ENCODE assay signal across 24 cellular contexts in the genomic region with DNA sequence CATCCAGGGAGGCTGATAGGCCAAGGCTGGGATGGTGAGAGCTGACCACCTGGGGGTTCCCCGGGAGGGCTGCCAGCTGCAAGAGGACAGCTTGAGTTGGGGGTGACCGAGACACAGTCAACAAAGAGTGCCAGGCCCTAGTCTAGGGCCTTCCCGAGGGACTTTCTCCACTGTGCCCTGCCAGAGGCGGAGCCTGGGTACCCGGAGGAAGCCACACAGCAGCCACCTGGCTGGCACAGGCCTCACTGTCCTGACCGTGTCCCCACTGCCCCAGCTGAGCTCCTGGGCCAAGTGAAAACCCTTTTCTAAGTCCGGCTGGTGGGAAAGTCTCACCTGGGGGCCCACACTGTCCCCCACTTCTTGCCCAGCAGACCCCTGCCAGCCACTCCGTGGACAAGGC.
A peak's percentile ranks its signal among the peaks of the same experiment; 100 is the strongest.
DNase-seq lines count a peak whose midpoint lies in the region; ATAC-seq, FAIRE-seq and TF ChIP-seq lines count a peak whose summit lies in the region.
"Had no signal": no experiment of that assay in that cellular context is flagged by ENCODE, and none has a peak within 500 bp of the region (broad histone marks: within the 10 kb centered on the region; RNA-seq: fewer than 3 reads in every experiment).

No MANE protein-coding gene starts in this region.

- H3K4me3 ChIP-seq in H1 (ENCODE audit: extremely low read depth in 1 of 4, insufficient read depth in 2 of 4, low read depth in 3 of 4, low read length in 4 of 4) = no peak overlapping the region
- H3K4me3 ChIP-seq in sigmoid colon = no peak overlapping the region
- H3K4me3 ChIP-seq: breast epithelium, PC-9, skin epidermis had no signal

- H4K91ac ChIP-seq in H1 (replicated peaks; ENCODE audit: insufficient read length, low read length) = peak overlapping the region; percentile 44

- no peak overlapping the region for H4K8ac ChIP-seq in H1 (ENCODE audit: extremely low read depth, insufficient read depth, low read length)

- H4K20me1 ChIP-seq in H1 (replicated peaks in 1 of 2; ENCODE audit: control insufficient read depth in 1 of 2, insufficient read depth in 2 of 2, low read length in 2 of 2) = no peaks in the 10 kb centered on the region

- H2BK20ac ChIP-seq in H1 (ENCODE audit: low read length) = 0 out of 2 replicates have a peak overlapping the region, but pooled peaks have one; percentile 86

- no peak overlapping the region for H3K27ac ChIP-seq in H1 (ENCODE audit: low read depth, low read length)
- peak overlapping the region in 3 of 4 donors; percentile 56 to 73 (median 63) for H3K27ac ChIP-seq in sigmoid colon
- H3K27ac ChIP-seq: breast epithelium, PC-9 had no signal

- H3K23ac ChIP-seq in H1 (ENCODE audit: insufficient read length) = no peak overlapping the region

- H3K36me3 ChIP-seq in H1 (ENCODE audit: control insufficient read depth in 2 of 4, insufficient read depth in 4 of 4, low read length in 3 of 4) (no peaks in the 10 kb centered on the region), sigmoid colon (peaks cover 0 to 7% (median 0%) of the 10 kb centered on the region in 4 donors)
- H3K36me3 ChIP-seq: breast epithelium had no signal

- POLR2A ChIA-PET in H1 (lab: Charles Lee; ENCODE audit: partially characterized antibody) = interaction anchor here (0.6 kb wide), 1 partner anchor 9 kb away, joined by 3 read pairs; no protein-coding TSS in a partner anchor

- no peak overlapping the region for H2BK120ac ChIP-seq in H1 (replicated peaks; ENCODE audit: low read depth, low read length)

- H2AFZ ChIP-seq in H1 (ENCODE audit: low read length) = no peak overlapping the region
- H2AFZ ChIP-seq: PC-9 had no signal

- ATAC-seq in GM19351 (IDR thresholded peaks at IDR 0.05; ENCODE audit: unreplicated experiment) (no peak), HG03460 (IDR thresholded peaks at IDR 0.05; ENCODE audit: unreplicated experiment) (no peak)
- ATAC-seq: activated T-helper 17 cell treated with anti-CD3 and anti-CD28 coated beads, Interleukin-2, amount 50 U/mL, for 72 hours; HCT116; naive thymus-derived CD8-positive, alpha-beta T cell; stimulated activated memory B cell treated with anti-CD40 and anti-IgM and Interleukin-4, amounts not matched to agents 10 μg/mL and 1 μg/mL and 100 μg/mL, for 72 hours had no signal

- H3K9me3 ChIP-seq in H1 (ENCODE audit: insufficient read depth in 2 of 2, low read depth in 1 of 2, low read length in 1 of 2) (peaks cover 8 to 9% of the 10 kb centered on the region in 2 experiments; a peak in 3 of 4 replicates), sigmoid colon (no peaks in the 10 kb centered on the region)

- H3K14ac ChIP-seq in H1 (ENCODE audit: insufficient read length) = no peak overlapping the region

- CTCF ChIA-PET in H1 (lab: Charles Lee; ENCODE audit: partially characterized antibody) = interaction anchor here (1.0 to 12.9 kb wide), 7 partner anchors 10 to 120 kb away, joined by 3 to 153 read pairs (median 6); no protein-coding TSS in a partner anchor

- no peaks in the 10 kb centered on the region for H3K79me2 ChIP-seq in H1 (ENCODE audit: control insufficient read depth in 1 of 2, insufficient read depth in 2 of 2, low read length in 2 of 2)

- H2BK5ac ChIP-seq in H1 (ENCODE audit: low read depth, low read length) = 0 out of 2 replicates have a peak overlapping the region, but pooled peaks have one; percentile 44

- DNase-seq in DMS79 treated with DMSO at 0.1 percent for 48 hours (lab: John Stamatoyannopoulos, UW) (peak; percentile 11), DMS79 (lab: John Stamatoyannopoulos, UW) (no peak), NCI-H69 (lab: John Stamatoyannopoulos, UW) (peak; percentile 32), H1 (ENCODE audit: low read depth in 1 of 2, low spot score in 2 of 2) (no peak), sigmoid colon (no peak), GM13976 (ENCODE audit: low spot score) (no peak)
- DNase-seq: 8988T; activated naive CD4-positive, alpha-beta T cell treated with anti-CD3 and anti-CD28 coated beads, Interleukin-2, amount 10 ng/mL, durations not matched to agents 7 days and 5 days; amniotic stem cell; Calu3; MV-4-11; naive thymus-derived CD8-positive, alpha-beta T cell; NCI-H1694; NCI-H2171 treated with DMSO at 0.1 percent for 48 hours; NK-92 treated with Interleukin-12 subunit alpha and Interleukin-12 subunit beta, amount 100 ng/mL, for 24 hours; PC-9; trophoblast cell had no signal

- H3K4ac ChIP-seq in H1 (replicated peaks; ENCODE audit: insufficient read length, low read depth, low read length) = no peak overlapping the region

- H2BK15ac ChIP-seq in H1 (ENCODE audit: low read length) = peak overlapping the region; percentile 92

- peaks cover 4% of the 10 kb centered on the region; the same call in 1 of the 2 replicates for H3K79me1 ChIP-seq in H1 (ENCODE audit: low read depth, low read length)

- no peak for TF ChIP-seq POLR2A in H1 (IDR thresholded peaks at IDR 0.05; ENCODE audit: control extremely low read depth in 1 of 2, low read depth in 2 of 2, low read length in 2 of 2)
- no peak for TF ChIP-seq POLR2A in sigmoid colon (IDR thresholded peaks at IDR 0.05)

- 0 out of 2 replicates have a peak overlapping the region, but pooled peaks have one; percentile 24 for H3K18ac ChIP-seq in H1 (ENCODE audit: extremely low read depth, low read length)

- no peak overlapping the region for H3K9ac ChIP-seq in H1 (replicated peaks in 1 of 4; ENCODE audit: extremely low read depth in 1 of 4, low read depth in 3 of 4, low read length in 3 of 4)

- no peak overlapping the region for H4K5ac ChIP-seq in H1 (ENCODE audit: insufficient read length, low read depth, low read length)

- WGBS in H1 (ENCODE audit: extremely low coverage in 1 of 2, insufficient coverage in 1 of 2, insufficient read length in 1 of 2, insufficient replicate concordance in 2 of 2, low coverage in 1 of 2, low lambda C conversion rate in 2 of 2, missing lambda C conversion rate in 1 of 2), 2 experiments = 87% methylated on average over 8 of the region's 8 CpGs; no CpG with 5 or more reads in 1 of the 2 experiments
- 65 to 70% methylated on average over 8 of the region's 8 CpGs for WGBS in sigmoid colon, 2 donors

- in situ Hi-C loops in GM13976 (cut with MboI; ENCODE audit: low sequenced_read_pairs, unreplicated experiment) = no loop called here

- no peak overlapping the region for H3K4me2 ChIP-seq in H1 (ENCODE audit: insufficient read depth in 1 of 2, low read depth in 2 of 2, low read length in 2 of 2)
- H3K4me2 ChIP-seq: PC-9 had no signal

- no peaks in the 10 kb centered on the region; the same call in 1 of the 2 replicates for H3K23me2 ChIP-seq in H1 (ENCODE audit: low read depth, low read length)

- H2AK5ac ChIP-seq in H1 (ENCODE audit: low read depth, low read length) = 0 out of 2 replicates have a peak overlapping the region, but pooled peaks have one; percentile 8

- no peak overlapping the region for H3K56ac ChIP-seq in H1 (replicated peaks; ENCODE audit: insufficient read length, low read depth, low read length)

- TF ChIP-seq EP300 in H1 (IDR thresholded peaks at IDR 0.05; ENCODE audit: borderline replicate concordance in 1 of 2, low read depth in 2 of 2, low read length in 2 of 2) (no peak), sigmoid colon (IDR thresholded peaks at IDR 0.05) (no peak)

- intact Hi-C loops in sigmoid colon (cut with DNase I) = no loop called here

- H3K27me3 ChIP-seq in H1 (replicated peaks in 1 of 4; ENCODE audit: control insufficient read depth in 3 of 4, extremely low read depth in 1 of 4, insufficient read depth in 3 of 4, low read length in 3 of 4) = no peaks in the 10 kb centered on the region
- H3K27me3 ChIP-seq in sigmoid colon = no peaks in the 10 kb centered on the region
- H3K27me3 ChIP-seq: breast epithelium had no signal

- peak overlapping the region; percentile 77; the same call in 1 of the 2 replicates for H2BK12ac ChIP-seq in H1 (ENCODE audit: low read depth, low read length)

- FAIRE-seq in H1 (lab: Jason Lieb, UNC) = no peak

- no peak for TF ChIP-seq RAD21 in H1 (IDR thresholded peaks at IDR 0.05 in 1 of 2, conservative IDR thresholded peaks at IDR 0.05 in 1 of 2; ENCODE audit: low read depth in 2 of 2, low read length in 2 of 2)

- TF ChIP-seq CTCF in H1 (IDR thresholded peaks at IDR 0.05; ENCODE audit: control extremely low read depth in 1 of 3, insufficient read depth in 1 of 3, low read depth in 1 of 3, low read length in 3 of 3) = no peak
- no peak for TF ChIP-seq CTCF in sigmoid colon (IDR thresholded peaks at IDR 0.05)
- TF ChIP-seq CTCF in GM13976 (IDR thresholded peaks at IDR 0.05; ENCODE audit: borderline replicate concordance, control extremely low read depth, extremely low read depth, insufficient read depth, missing control alignments) = no peak

- H3K4me1 ChIP-seq in H1 (replicated peaks in 1 of 4; ENCODE audit: control insufficient read depth in 3 of 4, insufficient read depth in 4 of 4, low read length in 3 of 4) (peaks cover 0 to 14% (median 10%) of the 10 kb centered on the region in 4 experiments; a peak in 6 of 7 replicates), sigmoid colon (peaks cover 0 to 51% (median 35%) of the 10 kb centered on the region in 4 donors)
- H3K4me1 ChIP-seq: breast epithelium had no signal

TF ChIP-seq in H1, 55 proteins besides CTCF, POLR2A, EP300 and RAD21 (continues in another document):
- TF ChIP-seq CBX8 (IDR thresholded peaks at IDR 0.05; ENCODE audit: borderline replicate concordance, low read depth, low read length) = no peak
- TF ChIP-seq RXRA (IDR thresholded peaks at IDR 0.05; ENCODE audit: insufficient read depth, low read depth, low read length) = no peak
- TF ChIP-seq TAF1 (IDR thresholded peaks at IDR 0.05; ENCODE audit: low read depth, low read length) = no peak
- no peak for TF ChIP-seq SP4 (IDR thresholded peaks at IDR 0.05; ENCODE audit: low read length)
- no peak for TF ChIP-seq SIN3A (conservative IDR thresholded peaks at IDR 0.05 in 1 of 2, IDR thresholded peaks at IDR 0.05 in 1 of 2; ENCODE audit: low read depth in 1 of 2, low read length in 2 of 2)
- TF ChIP-seq SUZ12 (IDR thresholded peaks at IDR 0.05; ENCODE audit: low read length) = no peak
- TF ChIP-seq HDAC2 (IDR thresholded peaks at IDR 0.05; ENCODE audit: borderline replicate concordance in 1 of 2, low read depth in 2 of 2, low read length in 2 of 2) = no peak
- no peak for TF ChIP-seq FOSL1 (IDR thresholded peaks at IDR 0.05; ENCODE audit: insufficient read depth, low read depth, low read length)
- TF ChIP-seq, protein P1, sequence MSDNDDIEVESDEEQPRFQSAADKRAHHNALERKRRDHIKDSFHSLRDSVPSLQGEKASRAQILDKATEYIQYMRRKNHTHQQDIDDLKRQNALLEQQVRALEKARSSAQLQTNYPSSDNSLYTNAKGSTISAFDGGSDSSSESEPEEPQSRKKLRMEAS (IDR thresholded peaks at IDR 0.05) = no peak
- no peak for TF ChIP-seq ASH2L (IDR thresholded peaks at IDR 0.05; ENCODE audit: low read length)

Comparison
In these comparisons a context has a peak if more than half of its experiments do, and no peak if none do; other contexts are left out.
1. DNase-seq: peak in DMS79 treated with DMSO at 0.1 percent for 48 hours (single experiment) and NCI-H69 (single experiment); none in DMS79 (single experiment), H1 (0 of 2), sigmoid colon (single experiment) and GM13976 (single experiment).